Comparison of ENCODE assay signal across 8 cellular contexts in genomic region chr4:83599183-83599582, GRCh38.
DNase-seq lines count a peak whose midpoint lies in the region; ATAC-seq and TF ChIP-seq lines count a peak whose summit lies in the region.

No MANE protein-coding gene starts in this region.

- ATAC-seq in HG03460 (IDR thresholded peaks at IDR 0.05; ENCODE audit: unreplicated experiment) = peak; percentile 74

- H3K27ac ChIP-seq in VCaP = peak overlapping the region; percentile 13; the same call in 1 of the 2 replicates

- peak; percentile 21 for DNase-seq in NCI-H748 (lab: John Stamatoyannopoulos, UW; ENCODE audit: unreplicated experiment)
- no peak for DNase-seq in NCI-H748 treated with DMSO at 0.1 percent for 48 hours (lab: John Stamatoyannopoulos, UW)
- peak; percentile 45 for DNase-seq in renal cortical epithelial cell (ENCODE audit: low read depth)
- no peak for DNase-seq in amniotic stem cell (lab: John Stamatoyannopoulos, UW)
- no peak for DNase-seq in NK-92 treated with Interleukin-12 subunit alpha and Interleukin-12 subunit beta, amount 100 ng/mL, for 24 hours (lab: John Stamatoyannopoulos, UW)
- no peak for DNase-seq in stimulated activated CD4-positive, alpha-beta T cell treated with anti-CD3 and anti-CD28 coated beads, Interleukin-2, amount 100 ng/mL, for 24 hours

- no peak for TF ChIP-seq CTCF in VCaP (conservative IDR thresholded peaks at IDR 0.05)

Comparison
In these comparisons a context has a peak if more than half of its experiments do, and no peak if none do; other contexts are left out.
1. DNase-seq: peak in NCI-H748 (single experiment) and renal cortical epithelial cell (single experiment); none in NCI-H748 treated with DMSO at 0.1 percent for 48 hours (single experiment), amniotic stem cell (single experiment), NK-92 treated with Interleukin-12 subunit alpha and Interleukin-12 subunit beta, amount 100 ng/mL, for 24 hours (single experiment) and stimulated activated CD4-positive, alpha-beta T cell treated with anti-CD3 and anti-CD28 coated beads, Interleukin-2, amount 100 ng/mL, for 24 hours (0 of 2).